30 cellular contexts compared by ENCODE assay signal in the genomic region with DNA sequence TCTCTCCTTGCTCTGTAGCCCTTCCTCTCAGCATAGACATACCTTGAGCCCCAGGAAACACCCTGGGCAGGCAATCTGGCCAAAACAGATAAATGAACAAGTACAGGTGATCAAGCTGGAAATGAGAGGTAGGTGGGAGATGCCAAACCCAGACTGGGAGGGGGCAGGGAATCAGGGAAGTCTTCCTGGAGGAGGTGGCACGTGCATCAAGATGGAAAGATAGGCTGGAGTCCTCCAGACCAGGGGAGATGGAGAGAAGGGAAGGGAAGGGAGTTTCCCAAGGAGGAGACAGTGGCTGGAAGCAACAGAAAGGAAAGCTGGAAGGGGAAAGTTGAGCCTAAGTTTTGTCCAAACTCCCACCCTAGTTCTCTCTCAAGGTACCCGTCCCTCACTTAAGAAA. TPM values are rescaled to one million over a fixed set of nuclear protein-coding genes. Genes with fewer than 3 reads are reported as not detected.
"Had no signal": no experiment of that assay in that cellular context is flagged by ENCODE, and none has a peak within 500 bp of the region (broad histone marks: within the 10 kb centered on the region; RNA-seq: fewer than 3 reads in every experiment).

No MANE protein-coding gene starts in this region.

- H3K4me3 Mint-ChIP-seq: dendritic cell treated with granulocyte-macrophage colony-stimulating factor and Interleukin-4, amounts not matched to agents 40 ng/mL and 50 ng/mL, for 4 days; effector memory CD8-positive, alpha-beta T cell; endodermal cell; immature natural killer cell; mesothelial cell of epicardium had no signal

- H3K27ac Mint-ChIP-seq: dendritic cell treated with granulocyte-macrophage colony-stimulating factor and Interleukin-4, amounts not matched to agents 40 ng/mL and 50 ng/mL, for 4 days; endodermal cell; immature natural killer cell; mesothelial cell of epicardium had no signal

- H3K27me3 ChIP-seq: hepatocyte had no signal

- H3K4me2 ChIP-seq: hepatocyte had no signal

- H2AFZ ChIP-seq: hepatocyte had no signal

- FAIRE-seq: colon, endometrium, endothelial cell of umbilical vein, frontal cortex, kidney had no signal

- H3K4me3 ChIP-seq: coronary artery, esophagus muscularis mucosa, gastroesophageal sphincter, heart left ventricle, hepatocyte, left lung, lower lobe of right lung, mucosa of descending colon had no signal

- H3K9me3 Mint-ChIP-seq: dendritic cell treated with granulocyte-macrophage colony-stimulating factor and Interleukin-4, amounts not matched to agents 40 ng/mL and 50 ng/mL, for 4 days; effector memory CD8-positive, alpha-beta T cell; endodermal cell had no signal

- H3K27ac ChIP-seq: coronary artery, esophagus muscularis mucosa, foreskin keratinocyte, gastroesophageal sphincter, heart left ventricle, hepatocyte, left lung, lower lobe of right lung had no signal

- H3K9me3 ChIP-seq: esophagus muscularis mucosa, left lung, lower lobe of right lung, mucosa of descending colon had no signal

- H3K36me3 Mint-ChIP-seq: immature natural killer cell, mesothelial cell of epicardium had no signal

- H3K36me3 ChIP-seq: esophagus muscularis mucosa, gastroesophageal sphincter, heart left ventricle, left lung, lower lobe of right lung had no signal

- ATAC-seq: effector memory CD8-positive, alpha-beta T cell; foreskin keratinocyte; gastroesophageal sphincter; heart left ventricle; left cardiac atrium; left lung; left ventricle myocardium superior; lower lobe of right lung; mucosa of descending colon had no signal

- H3K4me1 ChIP-seq: esophagus muscularis mucosa, foreskin keratinocyte, gastroesophageal sphincter, heart left ventricle, left lung, lower lobe of right lung had no signal

- DNase-seq: effector CD8-positive, alpha-beta T cell; effector memory CD8-positive, alpha-beta T cell; endodermal cell; foreskin keratinocyte; heart left ventricle; hypothalamus; immature natural killer cell; islet precursor cell; kidney; kidney glomerular epithelial cell; left cardiac atrium; left lung; left ventricle myocardium superior; lower lobe of right lung; mesenchymal stem cell; mucosa of descending colon had no signal

- H3K4me1 Mint-ChIP-seq: endodermal cell, immature natural killer cell had no signal

- H3K79me2 ChIP-seq: hepatocyte had no signal

- H3K27me3 Mint-ChIP-seq: dendritic cell treated with granulocyte-macrophage colony-stimulating factor and Interleukin-4, amounts not matched to agents 40 ng/mL and 50 ng/mL, for 4 days had no signal

RNA-seq across cellular contexts. Expression of gene MUC16, which starts 1.7 kb away (rescaled TPM):
- total RNA-seq: cerebellum, dermis microvascular lymphatic vessel endothelial cell, endothelial cell of umbilical vein, fibroblast of lung, foreskin keratinocyte, frontal cortex, myocyte had no signal
- polyA plus RNA-seq: endothelial cell of umbilical vein, fibroblast of lung, foreskin keratinocyte, heart left ventricle, immature natural killer cell had no signal
